ENCODE assay signal across 28 cellular contexts in the genomic region with DNA sequence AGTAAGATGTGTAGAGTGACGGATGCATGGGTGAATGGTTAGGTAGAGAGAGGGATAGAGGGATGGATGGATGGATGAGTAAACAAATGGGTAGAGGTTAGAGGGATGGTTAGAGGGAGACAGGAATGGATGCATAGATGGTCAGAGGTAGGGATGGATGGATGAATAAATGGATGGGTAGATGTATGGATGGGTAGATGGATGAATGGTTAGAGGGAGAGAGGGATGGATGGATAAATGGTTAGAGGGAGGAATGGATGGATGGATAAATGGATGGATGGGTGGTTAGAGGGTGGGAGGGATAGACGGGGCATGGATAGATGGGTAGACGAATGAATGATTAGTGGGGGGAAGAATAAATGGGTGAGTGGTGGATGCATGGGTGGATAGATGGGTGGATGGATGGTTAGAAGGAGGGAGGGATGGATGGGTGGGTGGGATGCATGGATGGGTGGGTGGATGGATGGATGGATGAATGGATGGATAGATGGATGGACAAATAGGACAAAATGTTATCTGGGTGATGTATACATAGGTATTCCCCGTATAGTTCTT. TPM values are rescaled to one million over a fixed set of nuclear protein-coding genes. Genes with fewer than 3 reads are reported as not detected.
DNase-seq lines count a peak whose midpoint lies in the region; ATAC-seq and TF ChIP-seq lines count a peak whose summit lies in the region.
"Had no signal": no experiment of that assay in that cellular context is flagged by ENCODE, and none has a peak within 500 bp of the region (broad histone marks: within the 10 kb centered on the region; RNA-seq: fewer than 3 reads in every experiment).

No MANE protein-coding gene starts in this region.

- no peaks in the 10 kb centered on the region for H3K9me3 ChIP-seq in esophagus muscularis mucosa
- no peaks in the 10 kb centered on the region for H3K9me3 ChIP-seq in stomach
- H3K9me3 ChIP-seq: Caco-2, HAP-1, Peyer's patch had no signal

- peak overlapping the region; percentile 97 for H3K27ac ChIP-seq in RWPE1
- peak overlapping the region in 3 of 4 donors; percentile 76 to 85 (median 82) for H3K27ac ChIP-seq in esophagus muscularis mucosa (replicated peaks in 1 of 4)
- peak overlapping the region in 4 of 5 donors; percentile 84 to 91 (median 88) for H3K27ac ChIP-seq in stomach

- ATAC-seq in HG02642 (IDR thresholded peaks at IDR 0.05; ENCODE audit: poor library complexity, unreplicated experiment), result no peak
- ATAC-seq: activated CD4-positive, alpha-beta T cell treated with anti-CD3 and anti-CD28 coated beads for 36 hours had no signal

- H3K27ac Mint-ChIP-seq in Calu3 (ENCODE audit: unreplicated experiment), result peak overlapping the region; percentile 99
- H3K27ac Mint-ChIP-seq: activated CD4-positive, alpha-beta T cell treated with anti-CD3 and anti-CD28 coated beads for 36 hours; activated naive CD4-positive, alpha-beta T cell treated with anti-CD3 and anti-CD28 coated beads, Interleukin-2, amount 50 U/mL, for 24 hours; activated T-helper 2 cell treated with anti-CD3 and anti-CD28 coated beads, Interferon-gamma antibody, Interleukin-2, Interleukin-4, amounts not matched to agents 10 μg/mL and 5 μg/mL and 100 μg/mL, durations not matched to agents 14 hours and 24 hours and 36 hours; mesothelial cell of epicardium; stimulated activated naive CD8-positive, alpha-beta T cell treated with anti-CD3 and anti-CD28 coated beads, Interleukin-15, Interleukin-2, amounts not matched to agents 100 ng/mL and 50 ng/mL, for 24 hours had no signal

- TF ChIP-seq CTCF in Calu3 (IDR thresholded peaks at IDR 0.05; ENCODE audit: unreplicated experiment), result no peak
- TF ChIP-seq CTCF in RWPE1 (conservative IDR thresholded peaks at IDR 0.05; ENCODE audit: low read depth), result no peak
- no peak for TF ChIP-seq CTCF in esophagus muscularis mucosa (IDR thresholded peaks at IDR 0.05)
- TF ChIP-seq CTCF in stomach (IDR thresholded peaks at IDR 0.05), result no peak

- TF ChIP-seq POLR2A in esophagus muscularis mucosa (IDR thresholded peaks at IDR 0.05; ENCODE audit: low read depth), result no peak
- TF ChIP-seq POLR2A in stomach (IDR thresholded peaks at IDR 0.05), result no peak

- H3K27me3 ChIP-seq in esophagus muscularis mucosa, result no peaks in the 10 kb centered on the region
- no peaks in the 10 kb centered on the region for H3K27me3 ChIP-seq in stomach
- H3K27me3 ChIP-seq: Peyer's patch had no signal

- H3K36me3 Mint-ChIP-seq in Calu3 (ENCODE audit: insufficient read depth, unreplicated experiment), result peaks cover 24% of the 10 kb centered on the region
- H3K36me3 Mint-ChIP-seq: activated naive CD4-positive, alpha-beta T cell treated with anti-CD3 and anti-CD28 coated beads, Interleukin-2, amount 50 U/mL, for 24 hours; mesothelial cell of epicardium had no signal

- peaks cover 60% of the 10 kb centered on the region for H3K4me1 Mint-ChIP-seq in Calu3 (ENCODE audit: low read depth, unreplicated experiment)

- H3K4me1 ChIP-seq in esophagus muscularis mucosa (peaks cover 16 to 25% (median 23%) of the 10 kb centered on the region in 4 donors), stomach (peaks cover 20 to 48% (median 34%) of the 10 kb centered on the region in 4 donors)
- H3K4me1 ChIP-seq: HAP-1 had no signal

- no peak overlapping the region for H3K4me3 ChIP-seq in esophagus muscularis mucosa
- no peak overlapping the region for H3K4me3 ChIP-seq in stomach
- H3K4me3 ChIP-seq: HAP-1, Peyer's patch, skin epidermis had no signal

- H3K27me3 Mint-ChIP-seq in Calu3 (ENCODE audit: unreplicated experiment), result no peaks in the 10 kb centered on the region
- H3K27me3 Mint-ChIP-seq: activated CD4-positive, alpha-beta T cell treated with anti-CD3 and anti-CD28 coated beads for 36 hours; activated naive CD4-positive, alpha-beta T cell treated with anti-CD3 and anti-CD28 coated beads, Interleukin-2, amount 50 U/mL, for 24 hours; stimulated activated naive CD8-positive, alpha-beta T cell treated with anti-CD3 and anti-CD28 coated beads, Interleukin-15, Interleukin-2, amounts not matched to agents 100 ng/mL and 50 ng/mL, for 24 hours had no signal

- POLR2A ChIA-PET in RWPE1 (lab: Yijun Ruan, JAX; ENCODE audit: low non-redundant PET), result interaction anchor here (1.3 kb wide), 1 partner anchor 52 kb away, joined by 4 read pairs; a partner anchor contains a TSS

- H3K36me3 ChIP-seq in esophagus muscularis mucosa (no peaks in the 10 kb centered on the region), stomach (no peaks in the 10 kb centered on the region)
- H3K36me3 ChIP-seq: HAP-1, Peyer's patch had no signal

- TF ChIP-seq EP300 in esophagus muscularis mucosa (IDR thresholded peaks at IDR 0.05) (no peak), stomach (IDR thresholded peaks at IDR 0.05) (no peak)

- CTCF ChIA-PET in Calu3 (lab: Charles Lee), result interaction anchor here (0.6 to 2.5 kb wide), 3 partner anchors 10 to 232 kb away, joined by 3 to 11 read pairs (median 5); no protein-coding TSS in a partner anchor
- CTCF ChIA-PET in RWPE1 (lab: Yijun Ruan, JAX), result interaction anchor here (1.2 kb wide), 1 partner anchor 243 kb away, joined by 3 read pairs; no protein-coding TSS in a partner anchor

- WGBS in esophagus muscularis mucosa, result 49% methylated on average over 4 of the region's 4 CpGs
- 46 to 58% (median 47%) methylated on average over 4 of the region's 4 CpGs for WGBS in stomach, 5 donors

- no TSS peak for BruUV-seq in Calu3 (replicated peaks; lab: Mats Ljungman, UMichigan)

- H3K9me3 Mint-ChIP-seq in Calu3 (ENCODE audit: low read depth, unreplicated experiment), result no peaks in the 10 kb centered on the region
- H3K9me3 Mint-ChIP-seq: activated naive CD4-positive, alpha-beta T cell treated with anti-CD3 and anti-CD28 coated beads, Interleukin-2, amount 50 U/mL, for 24 hours; activated T-helper 2 cell treated with anti-CD3 and anti-CD28 coated beads, Interferon-gamma antibody, Interleukin-2, Interleukin-4, amounts not matched to agents 10 μg/mL and 5 μg/mL and 100 μg/mL, durations not matched to agents 14 hours and 24 hours and 36 hours; mesothelial cell of epicardium; stimulated activated naive CD8-positive, alpha-beta T cell treated with anti-CD3 and anti-CD28 coated beads, Interleukin-15, Interleukin-2, amounts not matched to agents 100 ng/mL and 50 ng/mL, for 24 hours had no signal

- intact Hi-C loops in Calu3 (cut with micrococcal nuclease; ENCODE audit: unreplicated experiment), result no loop called here
- intact Hi-C loops in esophagus muscularis mucosa (cut with DNase I), result no loop called here
- intact Hi-C loops in stomach (cut with DNase I; ENCODE audit: low total_unique reads), result no loop called here

- DNase-seq in Calu3, result no peak
- no peak for DNase-seq in RWPE1 (ENCODE audit: low spot score)
- no peak for DNase-seq in esophagus muscularis mucosa (ENCODE audit: extremely low spot score)
- DNase-seq in stomach, result no peak
- no peak for DNase-seq in superior temporal gyrus (ENCODE audit: extremely low spot score)
- no peak for DNase-seq in amniotic stem cell (lab: John Stamatoyannopoulos, UW)
- no peak for DNase-seq in NCI-H510A treated with DMSO at 0.1 percent for 48 hours (lab: John Stamatoyannopoulos, UW)
- DNase-seq: activated CD4-positive, alpha-beta T cell treated with anti-CD3 and anti-CD28 coated beads for 36 hours; activated CD8-positive, alpha-beta memory T cell treated with anti-CD3 and anti-CD28 coated beads for 24 hours; activated T-cell treated with anti-CD3 and anti-CD28 coated beads for 4 hours; Caco-2; effector CD8-positive, alpha-beta T cell; glutamatergic neuron; islet precursor cell; NCI-H1436 treated with DMSO at 0.1 percent for 48 hours; NCI-H2081 treated with DMSO at 0.1 percent for 48 hours; NCI-H2227 treated with DMSO at 0.1 percent for 48 hours; occipital lobe; Peyer's patch; stimulated activated CD4-positive, alpha-beta T cell treated with anti-CD3 and anti-CD28 coated beads, Interleukin-1b, Interleukin-23, amount 100 ng/mL, for 48 hours; T-helper 9 cell had no signal

- H3K4me3 Mint-ChIP-seq in Calu3 (ENCODE audit: low read depth, unreplicated experiment), result no peak overlapping the region
- H3K4me3 Mint-ChIP-seq: activated CD4-positive, alpha-beta T cell treated with anti-CD3 and anti-CD28 coated beads for 36 hours; activated naive CD4-positive, alpha-beta T cell treated with anti-CD3 and anti-CD28 coated beads, Interleukin-2, amount 50 U/mL, for 24 hours; mesothelial cell of epicardium; stimulated activated naive CD8-positive, alpha-beta T cell treated with anti-CD3 and anti-CD28 coated beads, Interleukin-15, Interleukin-2, amounts not matched to agents 100 ng/mL and 50 ng/mL, for 24 hours had no signal

RNA-seq across cellular contexts. Expression of a gene that starts 29.2 kb away (rescaled TPM):
- 26.0 and 31.3 TPM in 2 replicates for total RNA-seq in Calu3 (2022)
- 10 to 100 TPM; 30.7 to 66.9 (median 33.6) TPM for total RNA-seq in esophagus muscularis mucosa
- 10 to 100 TPM in 4 of 5 donors, 1 to 10 TPM in 1; 2.9 to 25.0 (median 16.0) TPM for total RNA-seq in stomach
- 10 to 100 TPM in 2 of 3 donors, 1 to 10 TPM in 1; 8.5 to 14.0 (median 11.3) TPM for polyA plus RNA-seq in stomach

RNA-seq across cellular contexts. Expression of a gene that starts 52.4 kb away (rescaled TPM):
- total RNA-seq in Calu3 (2022) (328 and 443 TPM in 2 replicates), esophagus muscularis mucosa (10 to 100 TPM; 28.7 to 88.3 (median 36.8) TPM), stomach (100 to 1,000 TPM in 1 of 5 donors, 10 to 100 TPM in 3, 1 to 10 TPM in 1; 9.8 to 211 (median 46.6) TPM)
- 100 to 1,000 TPM in 2 of 3 donors, 10 to 100 TPM in 1; 43.7 to 124 (median 118) TPM for polyA plus RNA-seq in stomach
